2 cellular contexts compared by ENCODE assay signal in genomic region chr6:73152998-73153757, GRCh38.
TF ChIP-seq lines count a peak whose summit lies in the region.

No MANE protein-coding gene starts in this region.

TF ChIP-seq in SK-N-SH, 30 proteins besides CTCF, POLR2A, EP300 and RAD21 (continued from another document):
- TF ChIP-seq ZBTB33 (IDR thresholded peaks at IDR 0.05; ENCODE audit: borderline replicate concordance, low read depth) (no peak), FOSL2 (IDR thresholded peaks at IDR 0.05; ENCODE audit: borderline replicate concordance, low read depth) (0 out of 2 replicates have a peak, but pooled peaks have one; percentile 3), POLR2AphosphoS5 (IDR thresholded peaks at IDR 0.05; ENCODE audit: low read depth, low read length) (no peak)

TF ChIP-seq in SK-N-SH treated with all-trans-retinoic acid at 6 μM for 48 hours, 23 proteins besides CTCF, POLR2A, EP300 and RAD21 (continued from another document):
- TF ChIP-seq CREB5 (CRISPR knock-in tag; IDR thresholded peaks at IDR 0.05; ENCODE audit: low read depth): no peak
- TF ChIP-seq PPARA (CRISPR knock-in tag; IDR thresholded peaks at IDR 0.05; ENCODE audit: borderline replicate concordance): no peak
- TF ChIP-seq TOX (CRISPR knock-in tag; IDR thresholded peaks at IDR 0.05; ENCODE audit: borderline replicate concordance): no peak
- no peak for TF ChIP-seq PATZ1 (CRISPR knock-in tag; IDR thresholded peaks at IDR 0.05; ENCODE audit: borderline replicate concordance)
- TF ChIP-seq ARNTL (CRISPR knock-in tag; IDR thresholded peaks at IDR 0.05; ENCODE audit: borderline replicate concordance, low read depth): no peak
- TF ChIP-seq ZNF8 (CRISPR knock-in tag; IDR thresholded peaks at IDR 0.05): no peak
